26 cellular contexts compared by ENCODE assay signal in genomic region chr5:163579729-163580128, GRCh38.
DNase-seq lines count a peak whose midpoint lies in the region; ATAC-seq, FAIRE-seq and TF ChIP-seq lines count a peak whose summit lies in the region.
"Had no signal": no experiment of that assay in that cellular context is flagged by ENCODE, and none has a peak within 500 bp of the region (broad histone marks: within the 10 kb centered on the region; RNA-seq: fewer than 3 reads in every experiment).

No MANE protein-coding gene starts in this region.

- no peak overlapping the region for H2AK5ac ChIP-seq in IMR-90 (ENCODE audit: low read depth, low read length)

- H2AFZ ChIP-seq in SK-N-SH (ENCODE audit: low read depth): no peak overlapping the region
- no peak overlapping the region for H2AFZ ChIP-seq in IMR-90 (replicated peaks; ENCODE audit: low read length, poor library complexity)
- H2AFZ ChIP-seq in K562 (ENCODE audit: low read depth, low read length): no peak overlapping the region
- H2AFZ ChIP-seq in GM23248: no peak overlapping the region

- CTCF ChIA-PET in SK-N-SH (lab: Yijun Ruan, JAX) (interaction anchor here (0.9 to 3.8 kb wide), 5 partner anchors 10 to 113 kb away, joined by 3 to 13 read pairs (median 3); no protein-coding TSS in a partner anchor), IMR-90 (lab: Yijun Ruan, JAX) (interaction anchor here (0.9 kb wide), 1 partner anchor 11 kb away, joined by 3 read pairs; no protein-coding TSS in a partner anchor), K562 (lab: Yijun Ruan, JAX; ENCODE audit: low intra/inter-chr PET ratio) (no interaction called here)

- DNase-seq in SK-N-SH (no peak), IMR-90 (no peak), K562 (ENCODE audit: extremely low read depth in 1 of 4, low spot score in 3 of 4) (no peak), GM23248 (no peak), NCI-H1105 (lab: John Stamatoyannopoulos, UW) (no peak), SK-N-DZ (ENCODE audit: low spot score) (no peak)
- DNase-seq: 8988T; ACHN; BE2C; C1 segment of cervical spinal cord; CD4-positive, alpha-beta memory T cell; CD4-positive, CD25-positive, alpha-beta regulatory T cell; CD8-positive, alpha-beta memory T cell; COR-L47; DMS 273 treated with DMSO at 0.1 percent for 48 hours; DMS153; DMS79; DND-41; EL; GDM1 had no signal

- H3K4me1 ChIP-seq in SK-N-SH (ENCODE audit: control insufficient read depth in 1 of 2, insufficient read depth in 2 of 2, low read depth in 1 of 2, low read length in 1 of 2) (peaks cover 0 to 3% of the 10 kb centered on the region in 2 experiments; a peak in 1 of 4 replicates), IMR-90 (ENCODE audit: control insufficient read depth, insufficient read depth, low read length) (no peaks in the 10 kb centered on the region; the same call in 1 of the 2 replicates), K562 (replicated peaks in 1 of 2; ENCODE audit: control insufficient read depth in 2 of 2, insufficient read depth in 2 of 2, low read length in 2 of 2) (no peaks in the 10 kb centered on the region), GM23248 (ENCODE audit: insufficient read depth) (peaks cover 5% of the 10 kb centered on the region)
- H3K4me1 ChIP-seq: BE2C, BLaER1 had no signal

- no peak for FAIRE-seq in K562 (lab: Jason Lieb, UNC)
- FAIRE-seq: A204.1, GM12878, GM12892, GM18507 had no signal

- H3K4me2 ChIP-seq in SK-N-SH (no peak overlapping the region), IMR-90 (ENCODE audit: low read depth, low read length) (no peak overlapping the region), K562 (ENCODE audit: insufficient read depth, low read length) (no peak overlapping the region), GM23248 (ENCODE audit: unreplicated experiment) (no peak overlapping the region)
- H3K4me2 ChIP-seq: BLaER1 had no signal

- BruUV-seq in IMR-90 (replicated peaks; lab: Mats Ljungman, UMichigan) (no TSS peak), K562 (replicated peaks; lab: Mats Ljungman, UMichigan) (no TSS peak)

- H3K4me3 ChIP-seq in SK-N-SH (ENCODE audit: low read depth in 2 of 2, low read length in 1 of 2) (no peak overlapping the region), IMR-90 (ENCODE audit: insufficient read depth, low read depth, low read length) (no peak overlapping the region), K562 (no peak overlapping the region), GM23248 (no peak overlapping the region)
- H3K4me3 ChIP-seq: BLaER1, GM12878 had no signal

- H4K8ac ChIP-seq in IMR-90 (ENCODE audit: low read depth in 2 of 2, low read length in 2 of 2): no peak overlapping the region

- 67% methylated on average over 4 of the region's 4 CpGs for WGBS in SK-N-SH (ENCODE audit: low lambda C conversion rate)
- no CpG with 5 or more reads among the region's 4 CpGs for WGBS in IMR-90 (ENCODE audit: extremely low coverage in 2 of 2, insufficient read length in 1 of 2), 2 experiments
- 0% methylated on average over 4 of the region's 4 CpGs for WGBS in K562 (ENCODE audit: insufficient coverage, low coverage, missing lambda C conversion rate)
- 72 to 89% methylated on average over 4 of the region's 4 CpGs for WGBS in GM23248 (ENCODE audit: low coverage in 1 of 2, low lambda C conversion rate in 2 of 2, missing lambda C conversion rate in 2 of 2), 2 experiments

- H3K79me2 ChIP-seq in SK-N-SH (ENCODE audit: insufficient read depth): no peaks in the 10 kb centered on the region
- no peaks in the 10 kb centered on the region for H3K79me2 ChIP-seq in K562 (ENCODE audit: control insufficient read depth, insufficient read depth, low read length)
- H3K79me2 ChIP-seq in GM23248 (ENCODE audit: insufficient read depth): no peaks in the 10 kb centered on the region

- H3K18ac ChIP-seq in IMR-90 (ENCODE audit: low read depth, low read length): no peak overlapping the region

- no peak overlapping the region for H4K5ac ChIP-seq in IMR-90 (ENCODE audit: low read depth, low read length)

- H3K14ac ChIP-seq in IMR-90 (replicated peaks; ENCODE audit: low read depth, low read length): no peak overlapping the region

- H3K23ac ChIP-seq in IMR-90 (ENCODE audit: low read depth, low read length): no peak overlapping the region

- TF ChIP-seq EP300 in SK-N-SH (IDR thresholded peaks at IDR 0.05; ENCODE audit: borderline replicate concordance in 1 of 2, low read depth in 1 of 2, low read length in 1 of 2) (no peak), K562 (IDR thresholded peaks at IDR 0.05; ENCODE audit: low read length) (no peak)

- H3K9me2 ChIP-seq in SK-N-SH (no peaks in the 10 kb centered on the region), GM23248 (ENCODE audit: insufficient read depth) (no peaks in the 10 kb centered on the region)

- no peak overlapping the region for H2BK15ac ChIP-seq in IMR-90 (ENCODE audit: low read depth, low read length)

- TF ChIP-seq POLR2A in IMR-90 (IDR thresholded peaks at IDR 0.05; ENCODE audit: low read depth, low read length) (no peak), K562 (conservative IDR thresholded peaks at IDR 0.05) (no peak)

- H4K91ac ChIP-seq in IMR-90 (ENCODE audit: insufficient read depth, low read depth, low read length): peak overlapping the region; percentile 26; the same call in 1 of the 2 replicates

- in situ Hi-C loops in IMR-90 (cut with MboI; ENCODE audit: low sequenced_read_pairs): no loop called here
- in situ Hi-C loops in K562 (cut with MboI): no loop called here
- in situ Hi-C loops in GM23248 (cut with MboI): no loop called here

- dilution Hi-C loops in IMR-90 (cut with HindIII; ENCODE audit: low sequenced_read_pairs, unreplicated experiment): no loop called here

- H3K9ac ChIP-seq in SK-N-SH (no peak overlapping the region), IMR-90 (ENCODE audit: low read depth, low read length) (no peak overlapping the region), K562 (ENCODE audit: insufficient read depth in 1 of 2, low read depth in 2 of 2, low read length in 2 of 2) (no peak overlapping the region), GM23248 (no peak overlapping the region)
- H3K9ac ChIP-seq: BLaER1 had no signal

- intact Hi-C loops in IMR-90 (cut with micrococcal nuclease) (no loop called here), K562 (cut with micrococcal nuclease) (no loop called here)

- H3K4ac ChIP-seq in IMR-90 (ENCODE audit: low read depth, low read length): no peak overlapping the region

- H3K79me1 ChIP-seq in IMR-90 (ENCODE audit: low read depth in 1 of 2, low read length in 2 of 2): no peaks in the 10 kb centered on the region

- POLR2A ChIA-PET in SK-N-SH (lab: Yijun Ruan, JAX): no interaction called here
- POLR2A ChIA-PET in IMR-90 (lab: Charles Lee; ENCODE audit: unreplicated experiment): no interaction called here
- POLR2A ChIA-PET in K562 (lab: Yijun Ruan, JAX): no interaction called here

- no peak overlapping the region for H3K27ac ChIP-seq in SK-N-SH (ENCODE audit: low read depth in 2 of 2, low read length in 1 of 2)
- H3K27ac ChIP-seq in IMR-90 (ENCODE audit: insufficient read depth, low read length): no peak overlapping the region
- H3K27ac ChIP-seq in K562 (ENCODE audit: extremely low read depth, low read depth, low read length): no peak overlapping the region
- H3K27ac ChIP-seq in GM23248: no peak overlapping the region
- H3K27ac ChIP-seq: BLaER1 had no signal

- ATAC-seq in SK-N-SH treated with all-trans-retinoic acid at 6 μM for 48 hours: no peak
- ATAC-seq in IMR-90 (ENCODE audit: low read depth): no peak
- no peak for ATAC-seq in K562
- ATAC-seq: GM12878 had no signal

- TF ChIP-seq RAD21 in SK-N-SH (IDR thresholded peaks at IDR 0.05; ENCODE audit: low read length): no peak
- no peak for TF ChIP-seq RAD21 in IMR-90 (IDR thresholded peaks at IDR 0.05; ENCODE audit: low read length)
- TF ChIP-seq RAD21 in K562 (CRISPR knock-in tag; conservative IDR thresholded peaks at IDR 0.05 in 1 of 2, IDR thresholded peaks at IDR 0.05 in 1 of 2): no peak

- no peak overlapping the region; the same call in 1 of the 2 replicates for H2BK120ac ChIP-seq in IMR-90 (ENCODE audit: low read depth, low read length)

- no peaks in the 10 kb centered on the region for H3K27me3 ChIP-seq in SK-N-SH (ENCODE audit: insufficient read depth)
- H3K27me3 ChIP-seq in IMR-90 (ENCODE audit: control insufficient read depth, insufficient read depth, low read length): no peaks in the 10 kb centered on the region
- no peaks in the 10 kb centered on the region for H3K27me3 ChIP-seq in K562 (ENCODE audit: control insufficient read depth in 2 of 2, insufficient read depth in 2 of 2, low read length in 2 of 2)
- no peaks in the 10 kb centered on the region for H3K27me3 ChIP-seq in GM23248 (replicated peaks; ENCODE audit: insufficient read depth)
- H3K27me3 ChIP-seq: BE2C, BLaER1 had no signal

- peaks cover 1% of the 10 kb centered on the region for H3F3A ChIP-seq in SK-N-SH (replicated peaks; ENCODE audit: insufficient read depth)
- peaks cover 4% of the 10 kb centered on the region for H3F3A ChIP-seq in GM23248 (ENCODE audit: insufficient read depth)

- no peaks in the 10 kb centered on the region for H3K9me1 ChIP-seq in IMR-90 (ENCODE audit: insufficient read depth, low read length)
- H3K9me1 ChIP-seq in K562 (ENCODE audit: control insufficient read depth, insufficient read depth, low read length): no peaks in the 10 kb centered on the region

- H2BK5ac ChIP-seq in IMR-90 (ENCODE audit: low read depth, low read length, poor library complexity, severe bottlenecking): no peak overlapping the region

- H3K36me3 ChIP-seq in SK-N-SH (replicated peaks in 1 of 2; ENCODE audit: control insufficient read depth in 1 of 2, insufficient read depth in 2 of 2, low read length in 1 of 2) (no peaks in the 10 kb centered on the region), IMR-90 (ENCODE audit: control insufficient read depth, insufficient read depth, low read length) (no peaks in the 10 kb centered on the region), K562 (ENCODE audit: control insufficient read depth, insufficient read depth, low read length) (no peaks in the 10 kb centered on the region), GM23248 (ENCODE audit: low read depth) (no peaks in the 10 kb centered on the region)
- H3K36me3 ChIP-seq: BE2C, BLaER1 had no signal

- no peak overlapping the region for H2AK9ac ChIP-seq in IMR-90 (replicated peaks; ENCODE audit: low read depth, low read length, poor library complexity)

- H4K20me1 ChIP-seq in SK-N-SH (ENCODE audit: insufficient read depth) (no peaks in the 10 kb centered on the region), IMR-90 (ENCODE audit: insufficient read depth, low read length) (no peaks in the 10 kb centered on the region), K562 (replicated peaks; ENCODE audit: control insufficient read depth, insufficient read depth, low read length) (no peaks in the 10 kb centered on the region), GM23248 (ENCODE audit: insufficient read depth) (no peaks in the 10 kb centered on the region)
- H4K20me1 ChIP-seq: BLaER1 had no signal

- peak overlapping the region; percentile 17; the same call in 1 of the 2 replicates for H2BK20ac ChIP-seq in IMR-90 (ENCODE audit: low read depth, low read length)

- H3K9me3 ChIP-seq in SK-N-SH (no peaks in the 10 kb centered on the region), IMR-90 (ENCODE audit: control insufficient read depth, insufficient read depth, low read length) (no peaks in the 10 kb centered on the region; the same call in 1 of the 2 replicates), K562 (replicated peaks; ENCODE audit: control insufficient read depth, insufficient read depth, low read depth, low read length) (no peaks in the 10 kb centered on the region), GM23248 (ENCODE audit: low read depth) (no peaks in the 10 kb centered on the region)
- H3K9me3 ChIP-seq: BE2C had no signal

- TF ChIP-seq CTCF in SK-N-SH (IDR thresholded peaks at IDR 0.05) (no peak), IMR-90 (conservative IDR thresholded peaks at IDR 0.05; ENCODE audit: low read depth, low read length) (no peak), K562 (IDR thresholded peaks at IDR 0.05 in 2 of 3, conservative IDR thresholded peaks at IDR 0.05 in 1 of 3; ENCODE audit: insufficient read depth in 2 of 3, low read depth in 1 of 3, low read length in 3 of 3) (no peak)

- no peak overlapping the region for H3K56ac ChIP-seq in IMR-90 (ENCODE audit: extremely low read depth, insufficient read depth, low read length)
